ENCODE assay signal across 9 cellular contexts in genomic region chr19:18833141-18833476, GRCh38. TPM values are rescaled to one million over a fixed set of nuclear protein-coding genes. Genes with fewer than 3 reads are reported as not detected.
DNase-seq lines count a peak whose midpoint lies in the region; ATAC-seq and TF ChIP-seq lines count a peak whose summit lies in the region.
"Had no signal": no experiment of that assay in that cellular context is flagged by ENCODE, and none has a peak within 500 bp of the region (broad histone marks: within the 10 kb centered on the region; RNA-seq: fewer than 3 reads in every experiment).

No MANE protein-coding gene starts in this region.

- CTCF ChIA-PET in activated naive CD4-positive, alpha-beta T cell treated with anti-CD3 and anti-CD28 coated beads for 36 hours (lab: Charles Lee) = interaction anchor here (1.0 to 6.2 kb wide), 4 partner anchors 8 to 14 kb away, joined by 4 to 41 read pairs (median 18); no protein-coding TSS in a partner anchor

- no peaks in the 10 kb centered on the region for H3K9me3 Mint-ChIP-seq in activated naive CD4-positive, alpha-beta T cell treated with anti-CD3 and anti-CD28 coated beads for 36 hours
- no peaks in the 10 kb centered on the region for H3K9me3 Mint-ChIP-seq in activated T-helper 2 cell treated with anti-CD3 and anti-CD28 coated beads, Interferon-gamma antibody, Interleukin-2, Interleukin-4, amounts not matched to agents 10 μg/mL and 5 μg/mL and 100 μg/mL, durations not matched to agents 14 hours and 24 hours and 36 hours

- no peak for DNase-seq in activated naive CD4-positive, alpha-beta T cell treated with anti-CD3 and anti-CD28 coated beads for 36 hours
- no peak for DNase-seq in activated naive CD4-positive, alpha-beta T cell (lab: John Stamatoyannopoulos, UW)
- DNase-seq in activated T-helper 2 cell treated with anti-CD3 and anti-CD28 coated beads, Interferon-gamma antibody, Interleukin-2, Interleukin-4, amounts not matched to agents 10 μg/mL and 5 μg/mL and 100 μg/mL, durations not matched to agents 14 hours and 24 hours and 36 hours (ENCODE audit: low spot score) = no peak
- DNase-seq in left colon (no peak), tibial nerve (ENCODE audit: low spot score in 2 of 2) (no peak), NCI-H128 (lab: John Stamatoyannopoulos, UW; ENCODE audit: unreplicated experiment) (no peak), midbrain (lab: John Stamatoyannopoulos, UW) (no peak)

- H3K36me3 Mint-ChIP-seq in activated naive CD4-positive, alpha-beta T cell treated with anti-CD3 and anti-CD28 coated beads for 36 hours (ENCODE audit: low read depth) = peaks cover 45% of the 10 kb centered on the region
- peaks cover 52% of the 10 kb centered on the region for H3K36me3 Mint-ChIP-seq in activated T-helper 2 cell treated with anti-CD3 and anti-CD28 coated beads, Interferon-gamma antibody, Interleukin-2, Interleukin-4, amounts not matched to agents 10 μg/mL and 5 μg/mL and 100 μg/mL, durations not matched to agents 14 hours and 24 hours and 36 hours (ENCODE audit: low read depth)

- peaks cover 0 to 7% (median 0%) of the 10 kb centered on the region in 3 donors for H3K36me3 ChIP-seq in tibial nerve

- H3K27me3 ChIP-seq in tibial nerve = no peaks in the 10 kb centered on the region

- no peak for TF ChIP-seq EP300 in tibial nerve (IDR thresholded peaks at IDR 0.05)

- ATAC-seq in left colon (peak; percentile 15), HG02763 (IDR thresholded peaks at IDR 0.05; ENCODE audit: unreplicated experiment) (no peak)

- peak overlapping the region; percentile 51 to 98 (median 88) for H3K4me3 ChIP-seq in tibial nerve

- H3K27me3 Mint-ChIP-seq in activated naive CD4-positive, alpha-beta T cell treated with anti-CD3 and anti-CD28 coated beads for 36 hours (ENCODE audit: low read depth) = no peaks in the 10 kb centered on the region
- H3K27me3 Mint-ChIP-seq in activated T-helper 2 cell treated with anti-CD3 and anti-CD28 coated beads, Interferon-gamma antibody, Interleukin-2, Interleukin-4, amounts not matched to agents 10 μg/mL and 5 μg/mL and 100 μg/mL, durations not matched to agents 14 hours and 24 hours and 36 hours (ENCODE audit: low read depth) = no peaks in the 10 kb centered on the region

- H3K4me3 Mint-ChIP-seq in activated naive CD4-positive, alpha-beta T cell treated with anti-CD3 and anti-CD28 coated beads for 36 hours = peak overlapping the region; percentile 97
- H3K4me3 Mint-ChIP-seq in activated T-helper 2 cell treated with anti-CD3 and anti-CD28 coated beads, Interferon-gamma antibody, Interleukin-2, Interleukin-4, amounts not matched to agents 10 μg/mL and 5 μg/mL and 100 μg/mL, durations not matched to agents 14 hours and 24 hours and 36 hours (ENCODE audit: low read depth) = peak overlapping the region; percentile 98

- H3K9me3 ChIP-seq in tibial nerve = no peaks in the 10 kb centered on the region

- WGBS in tibial nerve, 2 donors = 1 to 7% methylated on average over 9 of the region's 9 CpGs

- TF ChIP-seq POLR2A in tibial nerve (IDR thresholded peaks at IDR 0.05) = no peak

- peak overlapping the region in 3 of 4 donors; percentile 30 to 92 (median 88) for H3K27ac ChIP-seq in tibial nerve

- intact Hi-C loops in activated naive CD4-positive, alpha-beta T cell treated with anti-CD3 and anti-CD28 coated beads for 36 hours (cut with micrococcal nuclease) = loop anchor here (2.0 to 10.0 kb wide), 4 partner anchors 86 to 548 kb away; partner anchors contain the start of genes COPE, DDX49, JUND and UBA52
- intact Hi-C loops in activated T-helper 2 cell treated with anti-CD3 and anti-CD28 coated beads, Interferon-gamma antibody, Interleukin-2, Interleukin-4, amounts not matched to agents 10 μg/mL and 5 μg/mL and 100 μg/mL, durations not matched to agents 14 hours and 24 hours and 36 hours (cut with micrococcal nuclease) = loop anchor here (5.0 kb wide), 1 partner anchor 196 kb away; the partner anchor contains the start of gene KLHL26
- intact Hi-C loops in left colon (cut with DNase I, micrococcal nuclease) = no loop called here

- peaks cover 0 to 60% (median 23%) of the 10 kb centered on the region in 4 donors for H3K4me1 ChIP-seq in tibial nerve

- H3K4me1 Mint-ChIP-seq in activated naive CD4-positive, alpha-beta T cell treated with anti-CD3 and anti-CD28 coated beads for 36 hours (ENCODE audit: low read depth) = peaks cover 47% of the 10 kb centered on the region
- H3K4me1 Mint-ChIP-seq in activated T-helper 2 cell treated with anti-CD3 and anti-CD28 coated beads, Interferon-gamma antibody, Interleukin-2, Interleukin-4, amounts not matched to agents 10 μg/mL and 5 μg/mL and 100 μg/mL, durations not matched to agents 14 hours and 24 hours and 36 hours (ENCODE audit: low read depth) = peaks cover 37% of the 10 kb centered on the region

- peak overlapping the region; percentile 86 for H3K27ac Mint-ChIP-seq in activated naive CD4-positive, alpha-beta T cell treated with anti-CD3 and anti-CD28 coated beads for 36 hours
- H3K27ac Mint-ChIP-seq in activated T-helper 2 cell treated with anti-CD3 and anti-CD28 coated beads, Interferon-gamma antibody, Interleukin-2, Interleukin-4, amounts not matched to agents 10 μg/mL and 5 μg/mL and 100 μg/mL, durations not matched to agents 14 hours and 24 hours and 36 hours = peak overlapping the region; percentile 87

- TF ChIP-seq CTCF in tibial nerve (IDR thresholded peaks at IDR 0.05) = no peak

RNA-seq across cellular contexts. Expression of gene UPF1, which starts 1.4 kb away (rescaled TPM):
- 100 to 1,000 TPM in 1 of 2 experiments, 10 to 100 TPM in 1; 95.0 to 105 TPM for total RNA-seq in activated naive CD4-positive, alpha-beta T cell treated with anti-CD3 and anti-CD28 coated beads for 36 hours
- 99.5 and 110 TPM in 2 replicates for total RNA-seq in activated T-helper 2 cell treated with anti-CD3 and anti-CD28 coated beads, Interferon-gamma antibody, Interleukin-2, Interleukin-4, amounts not matched to agents 10 μg/mL and 5 μg/mL and 100 μg/mL, durations not matched to agents 14 hours and 24 hours and 36 hours
- 10 to 100 TPM; 67.6 to 81.8 TPM for total RNA-seq in left colon
- 100 to 1,000 TPM in 1 of 4 donors, 10 to 100 TPM in 3; 75.6 to 117 (median 87.9) TPM for total RNA-seq in tibial nerve

RNA-seq across cellular contexts. Expression of gene COMP, which starts 42.0 kb away (rescaled TPM):
- not detected for total RNA-seq in activated naive CD4-positive, alpha-beta T cell treated with anti-CD3 and anti-CD28 coated beads for 36 hours
- total RNA-seq in activated T-helper 2 cell treated with anti-CD3 and anti-CD28 coated beads, Interferon-gamma antibody, Interleukin-2, Interleukin-4, amounts not matched to agents 10 μg/mL and 5 μg/mL and 100 μg/mL, durations not matched to agents 14 hours and 24 hours and 36 hours = not detected in 2 replicates
- total RNA-seq in left colon = not detected
- total RNA-seq in tibial nerve = 100 to 1,000 TPM in 1 of 4 donors, 10 to 100 TPM in 3; 14.0 to 117 (median 25.3) TPM
- total RNA-seq: dermis microvascular lymphatic vessel endothelial cell had no signal

Comparison
In these comparisons a context has a peak if more than half of its experiments do, and no peak if none do; other contexts are left out.
1. RNA of gene COMP, which starts 42.0 kb away (total RNA-seq): 14.0 to 117 TPM in tibial nerve; not detected in left colon, not detected in activated naive CD4-positive, alpha-beta T cell treated with anti-CD3 and anti-CD28 coated beads for 36 hours and not detected in activated T-helper 2 cell treated with anti-CD3 and anti-CD28 coated beads, Interferon-gamma antibody, Interleukin-2, Interleukin-4, amounts not matched to agents 10 μg/mL and 5 μg/mL and 100 μg/mL, durations not matched to agents 14 hours and 24 hours and 36 hours; every median in the first group is over 10 times any median in the second.
2. intact Hi-C loops: an anchor here in activated naive CD4-positive, alpha-beta T cell treated with anti-CD3 and anti-CD28 coated beads for 36 hours (2.0 to 10.0 kb wide) and activated T-helper 2 cell treated with anti-CD3 and anti-CD28 coated beads, Interferon-gamma antibody, Interleukin-2, Interleukin-4, amounts not matched to agents 10 μg/mL and 5 μg/mL and 100 μg/mL, durations not matched to agents 14 hours and 24 hours and 36 hours (5.0 kb wide); none called in left colon.